Comparison of ENCODE assay signal across 10 cellular contexts in genomic region chrX:128816919-128817318, GRCh38.
DNase-seq lines count a peak whose midpoint lies in the region; ATAC-seq and TF ChIP-seq lines count a peak whose summit lies in the region.
"Had no signal": no experiment of that assay in that cellular context is flagged by ENCODE, and none has a peak within 500 bp of the region (broad histone marks: within the 10 kb centered on the region; RNA-seq: fewer than 3 reads in every experiment).

No MANE protein-coding gene starts in this region.

- H3K4me3 ChIP-seq in dorsolateral prefrontal cortex = no peak overlapping the region

- no peak for ATAC-seq in HG02623 (IDR thresholded peaks at IDR 0.05; ENCODE audit: unreplicated experiment)
- no peak for ATAC-seq in HG03442 (IDR thresholded peaks at IDR 0.05; ENCODE audit: unreplicated experiment)
- ATAC-seq in GM21576 (IDR thresholded peaks at IDR 0.05; ENCODE audit: unreplicated experiment) = no peak

- TF ChIP-seq CTCF in 22Rv1 (IDR thresholded peaks at IDR 0.05) (peak; percentile 66), GM12873 (IDR thresholded peaks at IDR 0.05; ENCODE audit: insufficient read depth, low read depth, low read length, missing control alignments) (peak; percentile 58), dorsolateral prefrontal cortex (IDR thresholded peaks at IDR 0.05 in 54 of 56, conservative IDR thresholded peaks at IDR 0.05 in 2 of 56; ENCODE audit: low read depth in 1 of 56, partially characterized antibody in 56 of 56) (peak in 34 of 56 donors; percentile 13 to 46 (median 30))

- peaks cover 0 to 39% (median 4%) of the 10 kb centered on the region in 45 donors for H3K27me3 ChIP-seq in dorsolateral prefrontal cortex
- H3K27me3 ChIP-seq: neutrophil had no signal

- intact Hi-C loops in dorsolateral prefrontal cortex (cut with DNase I) = loop anchor here in 1 of 2 donors (5.0 kb wide), 1 partner anchor 300 kb away; no protein-coding TSS in a partner anchor

- no peak overlapping the region for H3K27ac ChIP-seq in 22Rv1
- H3K27ac ChIP-seq in dorsolateral prefrontal cortex = no peak overlapping the region
- H3K27ac ChIP-seq: neutrophil had no signal

- peak; percentile 13 to 37 for DNase-seq in NCI-H2081 (lab: John Stamatoyannopoulos, UW)
- no peak for DNase-seq in dorsolateral prefrontal cortex
- no peak for DNase-seq in occipital lobe (lab: John Stamatoyannopoulos, UW)
- DNase-seq: activated CD4-positive, alpha-beta T cell treated with anti-CD3 and anti-CD28 coated beads, Interleukin-2, amount 10 ng/mL, durations not matched to agents 24 days and 14 days had no signal

Comparison
In these comparisons a context has a peak if more than half of its experiments do, and no peak if none do; other contexts are left out.
1. DNase-seq: peak in NCI-H2081 (2 of 2); none in dorsolateral prefrontal cortex (0 of 10) and occipital lobe (single experiment).
2. Peak in every context shown above with its lines, with median percentiles within 50 percentile points of each other: CTCF ChIP-seq.